Comparison of ENCODE assay signal across 16 cellular contexts in genomic region chr1:8705104-8705503, GRCh38.
DNase-seq lines count a peak whose midpoint lies in the region; TF ChIP-seq lines count a peak whose summit lies in the region.
"Had no signal": no experiment of that assay in that cellular context is flagged by ENCODE, and none has a peak within 500 bp of the region (broad histone marks: within the 10 kb centered on the region; RNA-seq: fewer than 3 reads in every experiment).

No MANE protein-coding gene starts in this region.

- H3K27me3 ChIP-seq in dorsolateral prefrontal cortex (no peaks in the 10 kb centered on the region), vagina (no peaks in the 10 kb centered on the region)
- H3K27me3 ChIP-seq: colonic mucosa, pancreas had no signal

- peaks cover 41% of the 10 kb centered on the region for H3K4me1 ChIP-seq in vagina
- H3K4me1 ChIP-seq: colonic mucosa had no signal

- DNase-seq in NCI-H2171 treated with DMSO at 0.1 percent for 48 hours (lab: John Stamatoyannopoulos, UW) = peak; percentile 49
- no peak for DNase-seq in NCI-H2171 (lab: John Stamatoyannopoulos, UW)
- DNase-seq in NCI-H2196 treated with DMSO at 0.1 percent for 48 hours (lab: John Stamatoyannopoulos, UW; ENCODE audit: unreplicated experiment) = peak; percentile 39
- DNase-seq in dorsolateral prefrontal cortex = no peak
- peak; percentile 48 for DNase-seq in retina
- no peak for DNase-seq in NOMO-1 treated with DMSO at 0.1 percent for 48 hours (lab: John Stamatoyannopoulos, UW; ENCODE audit: unreplicated experiment)
- DNase-seq in amygdala (lab: John Stamatoyannopoulos, UW) = no peak
- no peak for DNase-seq in vagina (ENCODE audit: extremely low spot score in 2 of 2)
- DNase-seq: activated CD4-positive, alpha-beta T cell treated with anti-CD3 and anti-CD28 coated beads, Interleukin-2, amount 10 ng/mL, durations not matched to agents 7 days and 5 days; activated naive CD4-positive, alpha-beta T cell treated with anti-CD3 and anti-CD28 coated beads for 36 hours; colonic mucosa; foreskin melanocyte; pancreas; stimulated activated CD4-positive, alpha-beta T cell treated with anti-CD3 and anti-CD28 coated beads, Interleukin-2, amount 100 ng/mL, for 48 hours; stimulated activated naive CD8-positive, alpha-beta T cell treated with anti-CD3 and anti-CD28 coated beads, Interleukin-15, amount 100 ng/mL, for 72 hours had no signal

- no peaks in the 10 kb centered on the region for H3K9me3 ChIP-seq in vagina
- H3K9me3 ChIP-seq: colonic mucosa, pancreas had no signal

- no peak overlapping the region for H3K4me3 ChIP-seq in dorsolateral prefrontal cortex
- H3K4me3 ChIP-seq in vagina = no peak overlapping the region
- H3K4me3 ChIP-seq: colonic mucosa, pancreas, SK-N-MC had no signal

- H3K27ac ChIP-seq in dorsolateral prefrontal cortex = peak overlapping the region in 40 of 59 donors; percentile 0 to 92 (median 74)
- no peak overlapping the region for H3K27ac ChIP-seq in vagina
- H3K27ac ChIP-seq: colonic mucosa, SK-N-MC had no signal

- intact Hi-C loops in dorsolateral prefrontal cortex (cut with DNase I) (no loop called here), vagina (cut with DNase I) (no loop called here)

- TF ChIP-seq CTCF in dorsolateral prefrontal cortex (IDR thresholded peaks at IDR 0.05 in 54 of 56, conservative IDR thresholded peaks at IDR 0.05 in 2 of 56; ENCODE audit: low read depth in 1 of 56, partially characterized antibody in 56 of 56) = no peak
- TF ChIP-seq CTCF in vagina (IDR thresholded peaks at IDR 0.05) = no peak

- no peaks in the 10 kb centered on the region for H3K36me3 ChIP-seq in vagina
- H3K36me3 ChIP-seq: colonic mucosa, pancreas had no signal

- no peak for TF ChIP-seq POLR2A in vagina (IDR thresholded peaks at IDR 0.05)

Comparison
In these comparisons a context has a peak if more than half of its experiments do, and no peak if none do; other contexts are left out.
1. DNase-seq: peak in NCI-H2171 treated with DMSO at 0.1 percent for 48 hours (single experiment), NCI-H2196 treated with DMSO at 0.1 percent for 48 hours (single experiment) and retina (single experiment); none in NCI-H2171 (single experiment), dorsolateral prefrontal cortex (0 of 10), NOMO-1 treated with DMSO at 0.1 percent for 48 hours (single experiment), amygdala (0 of 56) and vagina (0 of 2).